In the genomic region with DNA sequence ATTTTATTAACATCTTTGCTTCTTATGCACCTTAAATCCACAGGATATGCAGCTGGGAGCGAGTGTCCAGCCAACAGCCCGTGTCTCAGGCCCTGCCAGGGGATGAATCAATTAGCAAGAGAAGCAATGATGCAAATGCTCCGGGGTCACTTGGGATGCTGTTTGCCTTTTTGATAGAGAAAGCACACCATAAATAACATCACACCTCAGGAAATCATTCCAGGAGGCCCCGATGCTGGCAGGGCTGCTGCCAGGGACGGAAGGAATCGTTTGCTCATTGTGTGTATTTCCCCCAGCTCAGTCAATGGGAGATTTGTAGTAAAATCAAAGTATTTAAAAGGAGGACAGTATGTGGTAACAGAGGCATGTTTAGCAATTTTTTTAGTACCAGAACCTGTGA, we compare ENCODE assay signal across 15 cellular contexts.
DNase-seq lines count a peak whose midpoint lies in the region; ATAC-seq and TF ChIP-seq lines count a peak whose summit lies in the region.
"Had no signal": no experiment of that assay in that cellular context is flagged by ENCODE, and none has a peak within 500 bp of the region (broad histone marks: within the 10 kb centered on the region; RNA-seq: fewer than 3 reads in every experiment).

No MANE protein-coding gene starts in this region.

- ATAC-seq in HG03175 (IDR thresholded peaks at IDR 0.05; ENCODE audit: unreplicated experiment) (no peak), GM19452 (IDR thresholded peaks at IDR 0.05; ENCODE audit: unreplicated experiment) (no peak)

- intact Hi-C loops in uterus (cut with DNase I; ENCODE audit: low total_unique reads), result loop anchor here (10.0 kb wide), 2 partner anchors 326 to 694 kb away; a partner anchor contains a TSS

- DNase-seq in dermis blood vessel endothelial cell (peak; percentile 39), iPS-NIHi11 (ENCODE audit: low spot score) (peak; percentile 21), uterus (peak; percentile 32 to 58)
- no peak for DNase-seq in activated naive CD4-positive, alpha-beta T cell (lab: John Stamatoyannopoulos, UW)
- DNase-seq: BE2C; CD4-positive, alpha-beta memory T cell; DMS153; DMS79 treated with DMSO at 0.1 percent for 48 hours; EL; GOT3; HCEC 1CT had no signal

- H3K9me3 ChIP-seq in HEK293 (ENCODE audit: control insufficient read depth, insufficient read depth, low read depth, low read length) (no peaks in the 10 kb centered on the region), uterus (no peaks in the 10 kb centered on the region)
- H3K9me3 ChIP-seq: BE2C had no signal

- CTCF ChIA-PET in HEK293 (lab: Yijun Ruan, JAX), result interaction anchor here (0.7 to 0.9 kb wide), 3 partner anchors 325 to 701 kb away, joined by 3 to 7 read pairs (median 4); no protein-coding TSS in a partner anchor

- TF ChIP-seq CTCF in HEK293 (tag by site-specific recombination; IDR thresholded peaks at IDR 0.05) (no peak), uterus (IDR thresholded peaks at IDR 0.05) (no peak)

- no peak for TF ChIP-seq POLR2A in uterus (IDR thresholded peaks at IDR 0.05)

- H3K4me1 ChIP-seq in HEK293 (ENCODE audit: control insufficient read depth, insufficient read depth, low read length) (peaks cover 4% of the 10 kb centered on the region; the same call in 1 of the 2 replicates), uterus (peaks cover 0 to 5% of the 10 kb centered on the region in 2 donors)
- H3K4me1 ChIP-seq: BE2C had no signal

- POLR2A ChIA-PET in HEK293 (lab: Yijun Ruan, JAX), result no interaction called here

- no peak overlapping the region for H3K27ac ChIP-seq in HEK293 (ENCODE audit: extremely low read depth, low read depth, low read length)
- peak overlapping the region in 1 of 2 donors; percentile 68 for H3K27ac ChIP-seq in uterus
- H3K27ac ChIP-seq: C4-2B had no signal

- H3K4me3 ChIP-seq in HEK293 (ENCODE audit: low read depth, low read length) (no peak overlapping the region), uterus (no peak overlapping the region)

- no peaks in the 10 kb centered on the region for H3K27me3 ChIP-seq in uterus
- H3K27me3 ChIP-seq: BE2C had no signal

- H3K36me3 ChIP-seq in HEK293 (ENCODE audit: control insufficient read depth in 2 of 2, insufficient read depth in 1 of 2, low read length in 2 of 2) (no peaks in the 10 kb centered on the region), uterus (no peaks in the 10 kb centered on the region)
- H3K36me3 ChIP-seq: BE2C had no signal

TF ChIP-seq in HEK293, 187 proteins besides CTCF, POLR2A, EP300 and RAD21:
- TF ChIP-seq FEZF1 (tag by site-specific recombination; IDR thresholded peaks at IDR 0.05) (0 out of 2 replicates have a peak, but pooled peaks have one; percentile 3), ZNF221 (tag by site-specific recombination; IDR thresholded peaks at IDR 0.05; ENCODE audit: borderline replicate concordance) (no peak), SP2 (tag by site-specific recombination; IDR thresholded peaks at IDR 0.05) (no peak), OSR2 (tag by site-specific recombination; IDR thresholded peaks at IDR 0.05) (no peak), SCRT2 (tag by site-specific recombination; IDR thresholded peaks at IDR 0.05) (no peak), KLF7 (tag by site-specific recombination; IDR thresholded peaks at IDR 0.05; ENCODE audit: borderline replicate concordance) (no peak), ZNF830 (tag by site-specific recombination; IDR thresholded peaks at IDR 0.05; ENCODE audit: low read depth) (no peak), ZFP69B (tag by site-specific recombination; IDR thresholded peaks at IDR 0.05) (no peak), GLI2 (tag by site-specific recombination; IDR thresholded peaks at IDR 0.05; ENCODE audit: borderline replicate concordance, low read depth) (no peak), ZNF660 (tag by site-specific recombination; IDR thresholded peaks at IDR 0.05) (no peak), ZIC2 (tag by site-specific recombination; IDR thresholded peaks at IDR 0.05) (peak; percentile 52), ZNF510 (tag by site-specific recombination; IDR thresholded peaks at IDR 0.05; ENCODE audit: insufficient replicate concordance) (no peak)
- TF ChIP-seq, protein P1, sequence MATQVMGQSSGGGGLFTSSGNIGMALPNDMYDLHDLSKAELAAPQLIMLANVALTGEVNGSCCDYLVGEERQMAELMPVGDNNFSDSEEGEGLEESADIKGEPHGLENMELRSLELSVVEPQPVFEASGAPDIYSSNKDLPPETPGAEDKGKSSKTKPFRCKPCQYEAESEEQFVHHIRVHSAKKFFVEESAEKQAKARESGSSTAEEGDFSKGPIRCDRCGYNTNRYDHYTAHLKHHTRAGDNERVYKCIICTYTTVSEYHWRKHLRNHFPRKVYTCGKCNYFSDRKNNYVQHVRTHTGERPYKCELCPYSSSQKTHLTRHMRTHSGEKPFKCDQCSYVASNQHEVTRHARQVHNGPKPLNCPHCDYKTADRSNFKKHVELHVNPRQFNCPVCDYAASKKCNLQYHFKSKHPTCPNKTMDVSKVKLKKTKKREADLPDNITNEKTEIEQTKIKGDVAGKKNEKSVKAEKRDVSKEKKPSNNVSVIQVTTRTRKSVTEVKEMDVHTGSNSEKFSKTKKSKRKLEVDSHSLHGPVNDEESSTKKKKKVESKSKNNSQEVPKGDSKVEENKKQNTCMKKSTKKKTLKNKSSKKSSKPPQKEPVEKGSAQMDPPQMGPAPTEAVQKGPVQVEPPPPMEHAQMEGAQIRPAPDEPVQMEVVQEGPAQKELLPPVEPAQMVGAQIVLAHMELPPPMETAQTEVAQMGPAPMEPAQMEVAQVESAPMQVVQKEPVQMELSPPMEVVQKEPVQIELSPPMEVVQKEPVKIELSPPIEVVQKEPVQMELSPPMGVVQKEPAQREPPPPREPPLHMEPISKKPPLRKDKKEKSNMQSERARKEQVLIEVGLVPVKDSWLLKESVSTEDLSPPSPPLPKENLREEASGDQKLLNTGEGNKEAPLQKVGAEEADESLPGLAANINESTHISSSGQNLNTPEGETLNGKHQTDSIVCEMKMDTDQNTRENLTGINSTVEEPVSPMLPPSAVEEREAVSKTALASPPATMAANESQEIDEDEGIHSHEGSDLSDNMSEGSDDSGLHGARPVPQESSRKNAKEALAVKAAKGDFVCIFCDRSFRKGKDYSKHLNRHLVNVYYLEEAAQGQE (tag by site-specific recombination; IDR thresholded peaks at IDR 0.05), result no peak
- TF ChIP-seq, protein P2, sequence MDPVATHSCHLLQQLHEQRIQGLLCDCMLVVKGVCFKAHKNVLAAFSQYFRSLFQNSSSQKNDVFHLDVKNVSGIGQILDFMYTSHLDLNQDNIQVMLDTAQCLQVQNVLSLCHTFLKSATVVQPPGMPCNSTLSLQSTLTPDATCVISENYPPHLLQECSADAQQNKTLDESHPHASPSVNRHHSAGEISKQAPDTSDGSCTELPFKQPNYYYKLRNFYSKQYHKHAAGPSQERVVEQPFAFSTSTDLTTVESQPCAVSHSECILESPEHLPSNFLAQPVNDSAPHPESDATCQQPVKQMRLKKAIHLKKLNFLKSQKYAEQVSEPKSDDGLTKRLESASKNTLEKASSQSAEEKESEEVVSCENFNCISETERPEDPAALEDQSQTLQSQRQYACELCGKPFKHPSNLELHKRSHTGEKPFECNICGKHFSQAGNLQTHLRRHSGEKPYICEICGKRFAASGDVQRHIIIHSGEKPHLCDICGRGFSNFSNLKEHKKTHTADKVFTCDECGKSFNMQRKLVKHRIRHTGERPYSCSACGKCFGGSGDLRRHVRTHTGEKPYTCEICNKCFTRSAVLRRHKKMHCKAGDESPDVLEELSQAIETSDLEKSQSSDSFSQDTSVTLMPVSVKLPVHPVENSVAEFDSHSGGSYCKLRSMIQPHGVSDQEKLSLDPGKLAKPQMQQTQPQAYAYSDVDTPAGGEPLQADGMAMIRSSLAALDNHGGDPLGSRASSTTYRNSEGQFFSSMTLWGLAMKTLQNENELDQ (tag by site-specific recombination; IDR thresholded peaks at IDR 0.05; ENCODE audit: low read depth), result no peak
- TF ChIP-seq, protein P3, sequence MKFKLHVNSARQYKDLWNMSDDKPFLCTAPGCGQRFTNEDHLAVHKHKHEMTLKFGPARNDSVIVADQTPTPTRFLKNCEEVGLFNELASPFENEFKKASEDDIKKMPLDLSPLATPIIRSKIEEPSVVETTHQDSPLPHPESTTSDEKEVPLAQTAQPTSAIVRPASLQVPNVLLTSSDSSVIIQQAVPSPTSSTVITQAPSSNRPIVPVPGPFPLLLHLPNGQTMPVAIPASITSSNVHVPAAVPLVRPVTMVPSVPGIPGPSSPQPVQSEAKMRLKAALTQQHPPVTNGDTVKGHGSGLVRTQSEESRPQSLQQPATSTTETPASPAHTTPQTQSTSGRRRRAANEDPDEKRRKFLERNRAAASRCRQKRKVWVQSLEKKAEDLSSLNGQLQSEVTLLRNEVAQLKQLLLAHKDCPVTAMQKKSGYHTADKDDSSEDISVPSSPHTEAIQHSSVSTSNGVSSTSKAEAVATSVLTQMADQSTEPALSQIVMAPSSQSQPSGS (tag by site-specific recombination; IDR thresholded peaks at IDR 0.05; ENCODE audit: low read depth), result no peak

Comparison
In these comparisons a context has a peak if more than half of its experiments do, and no peak if none do; other contexts are left out.
1. DNase-seq: peak in dermis blood vessel endothelial cell (single experiment), iPS-NIHi11 (single experiment) and uterus (2 of 2); none in activated naive CD4-positive, alpha-beta T cell (0 of 4).